Comparison of ENCODE assay signal across 33 cellular contexts in the genomic region with DNA sequence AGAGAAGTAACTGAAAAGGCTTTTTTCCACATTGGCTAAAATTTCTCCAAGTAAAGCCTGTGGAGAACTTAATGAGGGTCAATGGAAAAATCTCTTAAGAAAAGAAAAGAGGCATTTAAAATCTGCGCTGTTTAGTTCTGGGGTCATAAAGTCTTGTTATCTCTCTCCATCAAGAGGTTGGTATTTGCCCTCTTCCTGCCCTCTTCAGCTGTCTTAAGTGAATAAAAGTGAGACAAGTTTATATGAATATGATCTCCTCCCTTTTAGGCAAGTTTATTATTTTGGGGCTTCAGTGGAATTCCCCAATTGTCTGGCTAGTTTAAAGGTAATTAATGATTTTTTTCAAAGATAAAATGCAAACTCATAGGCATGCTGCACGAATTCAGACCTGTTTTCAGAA.
"Had no signal": no experiment of that assay in that cellular context is flagged by ENCODE, and none has a peak within 500 bp of the region (broad histone marks: within the 10 kb centered on the region; RNA-seq: fewer than 3 reads in every experiment).

No MANE protein-coding gene starts in this region.

- H3K36me3 Mint-ChIP-seq: activated CD4-positive, alpha-beta memory T cell treated with anti-CD3 and anti-CD28 coated beads for 36 hours; activated naive CD4-positive, alpha-beta T cell treated with anti-CD3 and anti-CD28 coated beads, Interleukin-2, amount 50 U/mL, for 72 hours; activated naive CD8-positive, alpha-beta T cell treated with anti-CD3 and anti-CD28 coated beads for 36 hours had no signal

- H3K27me3 Mint-ChIP-seq: activated B cell treated with CpG ODN at 0.5 μM for 24 hours; activated CD4-positive, alpha-beta T cell treated with anti-CD3 and anti-CD28 coated beads, Interleukin-2, amount 10 ng/mL, durations not matched to agents 24 days and 14 days; activated naive CD8-positive, alpha-beta T cell treated with anti-CD3 and anti-CD28 coated beads for 36 hours had no signal

- H3K4me3 Mint-ChIP-seq: activated B cell treated with CpG ODN at 0.5 μM for 24 hours; activated CD4-positive, alpha-beta memory T cell treated with anti-CD3 and anti-CD28 coated beads for 36 hours; activated CD4-positive, alpha-beta T cell treated with anti-CD3 and anti-CD28 coated beads, Interleukin-2, amount 10 ng/mL, durations not matched to agents 24 days and 14 days; activated CD8-positive, alpha-beta T cell treated with anti-CD3 and anti-CD28 coated beads for 36 hours; activated naive CD4-positive, alpha-beta T cell treated with anti-CD3 and anti-CD28 coated beads for 36 hours; activated naive CD8-positive, alpha-beta T cell treated with anti-CD3 and anti-CD28 coated beads for 36 hours; activated T-cell treated with anti-CD3 and anti-CD28 coated beads, Interleukin-2, amount 50 U/mL, for 4 hours; activated T-cell treated with anti-CD3 and anti-CD28 coated beads, Interleukin-2, amount 50 U/mL, for 72 hours; activated T-helper 1 cell treated with anti-CD3 and anti-CD28 coated beads, Interleukin-12 subunit alpha, Interleukin-12 subunit beta, Interleukin-2, Interleukin-4 antibody, amounts not matched to agents 30 ng/mL and 10 ng/mL and 1 ng/mL, durations not matched to agents 14 hours and 24 hours and 36 hours; activated T-helper 17 cell treated with anti-CD3 and anti-CD28 coated beads, Interleukin-2, amount 50 U/mL, for 72 hours; T-helper 1 cell treated with Interleukin-12 subunit alpha and Interleukin-12 subunit beta and Interleukin-4 antibody, amounts not matched to agents 30 μg/mL and 1 μg/mL, for 36 hours; T-helper 2 cell treated with Interferon-gamma antibody and Interleukin-4, amounts not matched to agents 5 μg/mL and 100 μg/mL, for 36 hours had no signal

- H3K9me3 Mint-ChIP-seq: activated B cell treated with CpG ODN at 0.5 μM for 24 hours; activated CD4-positive, alpha-beta memory T cell treated with anti-CD3 and anti-CD28 coated beads for 36 hours; activated CD4-positive, alpha-beta T cell treated with anti-CD3 and anti-CD28 coated beads, Interleukin-2, amount 10 ng/mL, durations not matched to agents 24 days and 14 days; activated CD8-positive, alpha-beta T cell treated with anti-CD3 and anti-CD28 coated beads for 36 hours; activated naive CD4-positive, alpha-beta T cell treated with anti-CD3 and anti-CD28 coated beads for 36 hours; activated naive CD4-positive, alpha-beta T cell treated with anti-CD3 and anti-CD28 coated beads, Interleukin-2, amount 50 U/mL, for 72 hours; activated naive CD8-positive, alpha-beta T cell treated with anti-CD3 and anti-CD28 coated beads for 36 hours; activated T-cell treated with anti-CD3 and anti-CD28 coated beads, Interleukin-2, amount 50 U/mL, for 4 hours; activated T-cell treated with anti-CD3 and anti-CD28 coated beads, Interleukin-2, amount 50 U/mL, for 72 hours; activated T-helper 1 cell treated with anti-CD3 and anti-CD28 coated beads, Interleukin-12 subunit alpha, Interleukin-12 subunit beta, Interleukin-2, Interleukin-4 antibody, amounts not matched to agents 30 ng/mL and 10 ng/mL and 1 ng/mL, durations not matched to agents 14 hours and 24 hours and 36 hours; activated T-helper 17 cell treated with anti-CD3 and anti-CD28 coated beads, Interleukin-2, amount 50 U/mL, for 72 hours; T-helper 1 cell treated with Interleukin-12 subunit alpha and Interleukin-12 subunit beta and Interleukin-4 antibody, amounts not matched to agents 30 μg/mL and 1 μg/mL, for 36 hours; T-helper 2 cell treated with Interferon-gamma antibody and Interleukin-4, amounts not matched to agents 5 μg/mL and 100 μg/mL, for 36 hours had no signal

- DNase-seq: activated B cell treated with CpG ODN at 0.5 μM for 24 hours; activated CD4-positive, alpha-beta memory T cell treated with anti-CD3 and anti-CD28 coated beads for 36 hours; activated CD4-positive, alpha-beta T cell treated with anti-CD3 and anti-CD28 coated beads for 4 hours; activated CD4-positive, alpha-beta T cell treated with anti-CD3 and anti-CD28 coated beads, Interleukin-2, amount 10 ng/mL, durations not matched to agents 24 days and 14 days; activated CD4-positive, alpha-beta T cell treated with anti-CD3 and anti-CD28 coated beads, Interleukin-2, amount 50 U/mL, for 1 hour; activated CD4-positive, alpha-beta T cell treated with anti-CD3 and anti-CD28 coated beads, Interleukin-2, amount 50 U/mL, for 4 hours; activated CD4-positive, CD25-positive, alpha-beta regulatory T cell treated with anti-CD3 and anti-CD28 coated beads, Interleukin-2, amount 50 U/mL, for 72 hours; activated CD8-positive, alpha-beta memory T cell treated with anti-CD3 and anti-CD28 coated beads, Interleukin-2, amount 50 U/mL, for 4 hours; activated CD8-positive, alpha-beta T cell treated with anti-CD3 and anti-CD28 coated beads for 36 hours; activated effector memory CD4-positive, alpha-beta T cell treated with anti-CD3 and anti-CD28 coated beads, Interleukin-2, amount 50 U/mL, for 16 hours; activated gamma-delta T cell treated with Interleukin-2 at 50 U/mL for 16 hours; activated naive CD4-positive, alpha-beta T cell; activated naive CD4-positive, alpha-beta T cell treated with anti-CD3 and anti-CD28 coated beads for 36 hours; activated naive CD4-positive, alpha-beta T cell treated with anti-CD3 and anti-CD28 coated beads, Interleukin-2, amount 50 U/mL, for 16 hours; activated naive CD8-positive, alpha-beta T cell treated with anti-CD3 and anti-CD28 coated beads for 36 hours; activated T-cell treated with anti-CD3 and anti-CD28 coated beads for 4 hours; activated T-cell treated with anti-CD3 and anti-CD28 coated beads, Interleukin-2, amount 50 U/mL, for 1 hour; activated T-cell treated with anti-CD3 and anti-CD28 coated beads, Interleukin-2, amount 50 U/mL, for 4 hours; activated T-cell treated with anti-CD3 and anti-CD28 coated beads, Interleukin-2, amount 50 U/mL, for 72 hours; adrenal gland; amniotic stem cell; aorta; body of pancreas; brain microvascular endothelial cell; central memory CD4-positive, alpha-beta T cell; T-helper 1 cell; T-helper 2 cell; T-helper 9 cell had no signal

- ATAC-seq: activated CD8-positive, alpha-beta T cell treated with anti-CD3 and anti-CD28 coated beads for 36 hours; activated naive CD4-positive, alpha-beta T cell treated with anti-CD3 and anti-CD28 coated beads, Interleukin-2, amount 50 U/mL, for 72 hours; activated T-cell treated with anti-CD3 and anti-CD28 coated beads, Interleukin-2, amount 50 U/mL, for 4 hours; activated T-cell treated with anti-CD3 and anti-CD28 coated beads, Interleukin-2, amount 50 U/mL, for 72 hours; activated T-helper 17 cell treated with anti-CD3 and anti-CD28 coated beads, Interleukin-2, amount 50 U/mL, for 72 hours; body of pancreas had no signal

- H3K4me1 Mint-ChIP-seq: activated B cell treated with CpG ODN at 0.5 μM for 24 hours; activated CD4-positive, alpha-beta T cell treated with anti-CD3 and anti-CD28 coated beads, Interleukin-2, amount 10 ng/mL, durations not matched to agents 24 days and 14 days; activated T-helper 17 cell treated with anti-CD3 and anti-CD28 coated beads, Interleukin-2, amount 50 U/mL, for 72 hours had no signal

- H3K27ac Mint-ChIP-seq: activated B cell treated with CpG ODN at 0.5 μM for 24 hours; activated CD4-positive, alpha-beta memory T cell treated with anti-CD3 and anti-CD28 coated beads for 36 hours; activated CD4-positive, alpha-beta T cell treated with anti-CD3 and anti-CD28 coated beads, Interleukin-2, amount 10 ng/mL, durations not matched to agents 24 days and 14 days; activated CD8-positive, alpha-beta T cell treated with anti-CD3 and anti-CD28 coated beads for 36 hours; activated naive CD4-positive, alpha-beta T cell treated with anti-CD3 and anti-CD28 coated beads for 36 hours; activated naive CD4-positive, alpha-beta T cell treated with anti-CD3 and anti-CD28 coated beads, Interleukin-2, amount 50 U/mL, for 72 hours; activated naive CD8-positive, alpha-beta T cell treated with anti-CD3 and anti-CD28 coated beads for 36 hours; activated T-cell treated with anti-CD3 and anti-CD28 coated beads, Interleukin-2, amount 50 U/mL, for 72 hours; activated T-helper 1 cell treated with anti-CD3 and anti-CD28 coated beads, Interleukin-12 subunit alpha, Interleukin-12 subunit beta, Interleukin-2, Interleukin-4 antibody, amounts not matched to agents 30 ng/mL and 10 ng/mL and 1 ng/mL, durations not matched to agents 14 hours and 24 hours and 36 hours; activated T-helper 17 cell treated with anti-CD3 and anti-CD28 coated beads, Interleukin-2, amount 50 U/mL, for 72 hours; T-helper 1 cell treated with Interleukin-12 subunit alpha and Interleukin-12 subunit beta and Interleukin-4 antibody, amounts not matched to agents 30 μg/mL and 1 μg/mL, for 36 hours; T-helper 2 cell treated with Interferon-gamma antibody and Interleukin-4, amounts not matched to agents 5 μg/mL and 100 μg/mL, for 36 hours had no signal
